16 cellular contexts compared by ENCODE assay signal in genomic region chr10:78371118-78371517, GRCh38.
DNase-seq lines count a peak whose midpoint lies in the region; ATAC-seq and TF ChIP-seq lines count a peak whose summit lies in the region.
"Had no signal": no experiment of that assay in that cellular context is flagged by ENCODE, and none has a peak within 500 bp of the region (broad histone marks: within the 10 kb centered on the region; RNA-seq: fewer than 3 reads in every experiment).

No MANE protein-coding gene starts in this region.

- H3K27me3 ChIP-seq in BE2C (no peaks in the 10 kb centered on the region), brain microvascular endothelial cell (replicated peaks) (peaks cover 7% of the 10 kb centered on the region)
- H3K27me3 ChIP-seq: dorsolateral prefrontal cortex had no signal

- peaks cover 9% of the 10 kb centered on the region; the same call in 1 of the 2 replicates for H3K4me1 ChIP-seq in BE2C
- H3K4me1 ChIP-seq in HEK293 (ENCODE audit: control insufficient read depth, insufficient read depth, low read length): no peaks in the 10 kb centered on the region

- H3K4me3 Mint-ChIP-seq in nephron: peak overlapping the region in 1 of 3 experiments; percentile 38
- no peak overlapping the region for H3K4me3 Mint-ChIP-seq in activated CD4-positive, alpha-beta memory T cell treated with anti-CD3 and anti-CD28 coated beads, Interleukin-2, amount 10 ng/mL, durations not matched to agents 7 days and 5 days
- H3K4me3 Mint-ChIP-seq: activated B cell treated with CpG ODN at 0.5 μM for 24 hours; CD4-positive, alpha-beta memory T cell had no signal

- H3K36me3 Mint-ChIP-seq in nephron (ENCODE audit: low read depth): no peaks in the 10 kb centered on the region
- no peaks in the 10 kb centered on the region for H3K36me3 Mint-ChIP-seq in activated CD4-positive, alpha-beta memory T cell treated with anti-CD3 and anti-CD28 coated beads, Interleukin-2, amount 10 ng/mL, durations not matched to agents 7 days and 5 days (ENCODE audit: low read depth)
- H3K36me3 Mint-ChIP-seq: CD4-positive, alpha-beta memory T cell had no signal

- no peak for ATAC-seq in HG03135 (IDR thresholded peaks at IDR 0.05; ENCODE audit: unreplicated experiment)

- H3K9me3 ChIP-seq in BE2C (no peaks in the 10 kb centered on the region), HEK293 (ENCODE audit: control insufficient read depth, insufficient read depth, low read depth, low read length) (no peaks in the 10 kb centered on the region)

- no peak for TF ChIP-seq CTCF in BE2C (IDR thresholded peaks at IDR 0.05; ENCODE audit: low read depth, low read length)
- no peak for TF ChIP-seq CTCF in HEK293 (tag by site-specific recombination; IDR thresholded peaks at IDR 0.05)
- TF ChIP-seq CTCF in nephron (IDR thresholded peaks at IDR 0.05; ENCODE audit: unreplicated experiment in 3 of 3): no peak
- TF ChIP-seq CTCF in brain microvascular endothelial cell (IDR thresholded peaks at IDR 0.05; ENCODE audit: low read depth, low read length, missing control alignments): no peak

- peak overlapping the region; percentile 52 to 92 (median 87) for H3K27ac Mint-ChIP-seq in nephron
- no peak overlapping the region for H3K27ac Mint-ChIP-seq in activated CD4-positive, alpha-beta memory T cell treated with anti-CD3 and anti-CD28 coated beads, Interleukin-2, amount 10 ng/mL, durations not matched to agents 7 days and 5 days
- H3K27ac Mint-ChIP-seq: activated B cell treated with CpG ODN at 0.5 μM for 24 hours had no signal

- POLR2A ChIA-PET in HEK293 (lab: Yijun Ruan, JAX): no interaction called here
- POLR2A ChIA-PET in activated CD4-positive, alpha-beta memory T cell treated with anti-CD3 and anti-CD28 coated beads, Interleukin-2, amount 10 ng/mL, durations not matched to agents 7 days and 5 days (lab: Charles Lee): no interaction called here

- H3K4me3 ChIP-seq in BE2C (ENCODE audit: low read depth, low read length): no peak overlapping the region
- H3K4me3 ChIP-seq in HEK293 (ENCODE audit: low read depth, low read length): no peak overlapping the region
- no peak overlapping the region for H3K4me3 ChIP-seq in brain microvascular endothelial cell (ENCODE audit: low read depth, low read length)
- H3K4me3 ChIP-seq: dorsolateral prefrontal cortex had no signal

- H3K4me1 Mint-ChIP-seq in nephron: peaks cover 60% of the 10 kb centered on the region
- H3K4me1 Mint-ChIP-seq in activated CD4-positive, alpha-beta memory T cell treated with anti-CD3 and anti-CD28 coated beads, Interleukin-2, amount 10 ng/mL, durations not matched to agents 7 days and 5 days: no peaks in the 10 kb centered on the region
- H3K4me1 Mint-ChIP-seq: activated B cell treated with CpG ODN at 0.5 μM for 24 hours; CD4-positive, alpha-beta memory T cell had no signal

- in situ Hi-C loops in brain microvascular endothelial cell (cut with HindIII; ENCODE audit: low pct_ligation_motif_present, low sequenced_read_pairs): no loop called here

- no peak overlapping the region for H3K27ac ChIP-seq in HEK293 (ENCODE audit: extremely low read depth, low read depth, low read length)
- H3K27ac ChIP-seq in brain microvascular endothelial cell: no peak overlapping the region
- H3K27ac ChIP-seq: dorsolateral prefrontal cortex, KMS-11 had no signal

- peaks cover 34% of the 10 kb centered on the region for H3K27me3 Mint-ChIP-seq in nephron (ENCODE audit: low read depth)
- peaks cover 3% of the 10 kb centered on the region for H3K27me3 Mint-ChIP-seq in activated CD4-positive, alpha-beta memory T cell treated with anti-CD3 and anti-CD28 coated beads, Interleukin-2, amount 10 ng/mL, durations not matched to agents 7 days and 5 days

- H3K36me3 ChIP-seq in BE2C (no peaks in the 10 kb centered on the region), HEK293 (ENCODE audit: control insufficient read depth in 2 of 2, insufficient read depth in 1 of 2, low read length in 2 of 2) (no peaks in the 10 kb centered on the region), brain microvascular endothelial cell (replicated peaks) (no peaks in the 10 kb centered on the region)

- DNase-seq in BE2C: peak; percentile 66
- DNase-seq in astrocyte of the hippocampus (ENCODE audit: low read depth, low spot score): peak; percentile 83
- no peak for DNase-seq in activated CD4-positive, alpha-beta memory T cell treated with anti-CD3 and anti-CD28 coated beads, Interleukin-2, amount 10 ng/mL, durations not matched to agents 7 days and 5 days
- DNase-seq in NK-92 treated with Interleukin-12 subunit alpha and Interleukin-12 subunit beta, amount 100 ng/mL, for 24 hours (lab: John Stamatoyannopoulos, UW): no peak
- DNase-seq in brain microvascular endothelial cell: no peak
- DNase-seq: activated B cell treated with CpG ODN at 0.5 μM for 24 hours; CD4-positive, alpha-beta memory T cell; DMS79 treated with DMSO at 0.1 percent for 48 hours; foreskin melanocyte; MV-4-11; NCI-H2029 treated with DMSO at 0.1 percent for 48 hours had no signal

- H3K9me3 Mint-ChIP-seq in nephron: no peaks in the 10 kb centered on the region
- H3K9me3 Mint-ChIP-seq in activated CD4-positive, alpha-beta memory T cell treated with anti-CD3 and anti-CD28 coated beads, Interleukin-2, amount 10 ng/mL, durations not matched to agents 7 days and 5 days: no peaks in the 10 kb centered on the region
- H3K9me3 Mint-ChIP-seq: activated B cell treated with CpG ODN at 0.5 μM for 24 hours; CD4-positive, alpha-beta memory T cell had no signal

- CTCF ChIA-PET in HEK293 (lab: Yijun Ruan, JAX): interaction anchor here (0.6 to 0.7 kb wide), 2 partner anchors 326 to 604 kb away, joined by 3 to 7 read pairs; no protein-coding TSS in a partner anchor
- CTCF ChIA-PET in activated CD4-positive, alpha-beta memory T cell treated with anti-CD3 and anti-CD28 coated beads, Interleukin-2, amount 10 ng/mL, durations not matched to agents 7 days and 5 days (lab: Charles Lee): no interaction called here

TF ChIP-seq in HEK293, 187 proteins besides CTCF, POLR2A, EP300 and RAD21:
- TF ChIP-seq ZNF146 (tag by site-specific recombination; IDR thresholded peaks at IDR 0.05): no peak
- TF ChIP-seq ZNF18 (tag by site-specific recombination; IDR thresholded peaks at IDR 0.05): no peak
- TF ChIP-seq KLF9 (tag by site-specific recombination; IDR thresholded peaks at IDR 0.05; ENCODE audit: low read depth): no peak
- TF ChIP-seq ZBTB48 (tag by site-specific recombination; IDR thresholded peaks at IDR 0.05): peak; percentile 46; the same call in 1 of the 2 replicates
- TF ChIP-seq MZF1 (tag by site-specific recombination; IDR thresholded peaks at IDR 0.05; ENCODE audit: borderline replicate concordance): no peak
- peak; percentile 52; the same call in 1 of the 2 replicates for TF ChIP-seq GLIS1 (tag by site-specific recombination; IDR thresholded peaks at IDR 0.05)
- TF ChIP-seq TCF7L2 (IDR thresholded peaks at IDR 0.05; ENCODE audit: borderline replicate concordance, low read depth, low read length): peak; percentile 77
- no peak for TF ChIP-seq ZNF48 (tag by site-specific recombination; IDR thresholded peaks at IDR 0.05)
- peak; percentile 48 for TF ChIP-seq PRDM10 (tag by site-specific recombination; IDR thresholded peaks at IDR 0.05)
- TF ChIP-seq ZNF561 (tag by site-specific recombination; IDR thresholded peaks at IDR 0.05; ENCODE audit: borderline replicate concordance): no peak
TF ChIP-seq in HEK293: peak in this region for 4.

Comparison
In these comparisons a context has a peak if more than half of its experiments do, and no peak if none do; other contexts are left out.
1. DNase-seq: peak in BE2C (single experiment) and astrocyte of the hippocampus (single experiment); none in activated CD4-positive, alpha-beta memory T cell treated with anti-CD3 and anti-CD28 coated beads, Interleukin-2, amount 10 ng/mL, durations not matched to agents 7 days and 5 days (single experiment), NK-92 treated with Interleukin-12 subunit alpha and Interleukin-12 subunit beta, amount 100 ng/mL, for 24 hours (single experiment) and brain microvascular endothelial cell (single experiment).